8 cellular contexts compared by ENCODE assay signal in the genomic region with DNA sequence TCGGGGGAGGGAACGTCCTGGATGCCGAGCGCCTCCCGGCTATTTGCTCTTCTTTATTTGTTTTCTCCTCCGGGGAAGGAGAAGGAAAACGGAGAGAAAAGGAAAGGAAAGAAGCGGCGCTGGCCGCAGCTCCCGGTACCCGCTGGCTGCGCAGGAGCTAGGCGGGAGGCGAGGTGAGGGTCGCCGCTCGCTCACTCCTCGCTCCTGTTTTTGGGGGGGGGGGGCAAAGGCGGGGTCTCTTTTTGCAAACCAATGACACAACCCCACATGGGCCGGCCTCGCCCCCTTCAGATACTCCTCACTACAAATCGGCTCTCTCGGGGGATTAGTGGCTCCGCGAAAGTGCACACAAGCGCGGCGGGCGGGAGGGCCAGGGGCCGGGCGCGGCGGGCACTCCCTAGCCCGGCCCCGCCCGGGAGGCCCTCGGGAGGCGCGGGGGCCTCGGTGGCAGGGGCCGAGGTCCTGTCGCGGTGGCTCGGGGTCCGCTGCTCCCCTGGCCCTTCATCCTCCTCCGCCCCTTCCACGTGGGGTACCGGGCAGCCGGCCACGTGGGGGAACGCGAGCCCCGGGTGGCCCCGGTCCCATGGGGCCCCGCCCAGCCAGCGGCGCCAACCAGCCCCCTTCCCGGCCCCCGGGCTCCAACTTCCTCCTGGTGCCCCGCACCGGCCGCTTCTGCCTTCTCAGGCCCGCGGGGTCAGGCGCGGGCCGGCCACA. TPM values are rescaled to one million over a fixed set of nuclear protein-coding genes. Genes with fewer than 3 reads are reported as not detected.
DNase-seq lines count a peak whose midpoint lies in the region; ATAC-seq, FAIRE-seq and TF ChIP-seq lines count a peak whose summit lies in the region.

No MANE protein-coding gene starts in this region.

- H3K27me3 Mint-ChIP-seq in activated B cell treated with CpG ODN at 0.5 μM for 24 hours (peaks cover 27% of the 10 kb centered on the region), mesothelial cell of epicardium (ENCODE audit: low read depth) (no peaks in the 10 kb centered on the region)

- peak overlapping the region; percentile 96 for H3K4me2 ChIP-seq in A549

- TF ChIP-seq CTCF in A549 (IDR thresholded peaks at IDR 0.05) (no peak; the same call in 2 of the 3 replicates), activated B cell treated with CpG ODN at 0.5 μM for 24 hours (IDR thresholded peaks at IDR 0.05) (no peak), mesothelial cell of epicardium (IDR thresholded peaks at IDR 0.05; ENCODE audit: unreplicated experiment) (peak; percentile 22), transverse colon (IDR thresholded peaks at IDR 0.05) (peak in 4 of 5 experiments; percentile 47 to 52 (median 48))

- WGBS in A549 (ENCODE audit: missing lambda C conversion rate) = 1% methylated on average over 13 of the region's 68 CpGs
- 2% methylated on average over 52 of the region's 68 CpGs; no CpG with 5 or more reads in 1 of the 2 donors for WGBS in transverse colon (ENCODE audit: low coverage in 1 of 2), 2 donors

- TF ChIP-seq EP300 in A549 (IDR thresholded peaks at IDR 0.05) = no peak
- TF ChIP-seq EP300 in transverse colon (IDR thresholded peaks at IDR 0.05; ENCODE audit: low read depth) = no peak

- H3K27ac Mint-ChIP-seq in activated B cell treated with CpG ODN at 0.5 μM for 24 hours = no peak overlapping the region
- peak overlapping the region; percentile 89 for H3K27ac Mint-ChIP-seq in mesothelial cell of epicardium

- peaks cover 28% of the 10 kb centered on the region for H3K4me1 ChIP-seq in A549
- peaks cover under 1 to 33% (median 23%) of the 10 kb centered on the region in 4 donors for H3K4me1 ChIP-seq in transverse colon

- POLR2A ChIA-PET in A549 (lab: Yijun Ruan, JAX) (interaction anchor here (0.6 to 1.4 kb wide), 12 partner anchors 12 to 625 kb away, joined by 3 to 10 read pairs (median 6); partner anchors contain the start of gene EDRF1), activated B cell treated with CpG ODN at 0.5 μM for 24 hours (lab: Charles Lee) (interaction anchor here (0.6 kb wide), 2 partner anchors 96 to 1043 kb away, joined by 5 to 9 read pairs; no protein-coding TSS in a partner anchor)

- H3K4me3 ChIP-seq in A549 (peak overlapping the region; percentile 92), transverse colon (peak overlapping the region; percentile 79 to 97 (median 94))

- in situ Hi-C loops in G401 (cut with HindIII; ENCODE audit: low sequenced_read_pairs) = no loop called here
- in situ Hi-C loops in transverse colon (cut with MboI; ENCODE audit: low pct_ligation_motif_present in 1 of 4, low pct_unique_long_range_greater_than_20kb in 1 of 4, low sequenced_read_pairs in 3 of 4) = loop anchor here in 1 of 4 donors (25.0 kb wide), 1 partner anchor 99 kb away; no protein-coding TSS in a partner anchor

- FAIRE-seq in A549 (lab: Jason Lieb, UNC) = no peak

- TF ChIP-seq RAD21 in A549 (conservative IDR thresholded peaks at IDR 0.05 in 1 of 2, IDR thresholded peaks at IDR 0.05 in 1 of 2) = peak in 1 of 2 experiments; percentile 75; a peak in 2 of 5 replicates

- no peaks in the 10 kb centered on the region for H3K27me3 ChIP-seq in transverse colon

- ATAC-seq in A549 (peak; percentile 80 to 91), activated B cell treated with CpG ODN at 0.5 μM for 24 hours (ENCODE audit: low read depth) (peak; percentile 64), esophagus mucosa (peak; percentile 86), GM21447 (IDR thresholded peaks at IDR 0.05; ENCODE audit: unreplicated experiment) (no peak)

- intact Hi-C loops in activated B cell treated with CpG ODN at 0.5 μM for 24 hours (cut with micrococcal nuclease) (loop anchor here (1.0 kb wide), 1 partner anchor 97 kb away; no protein-coding TSS in a partner anchor), transverse colon (cut with DNase I; ENCODE audit: low total_unique reads) (no loop called here)

- DNase-seq in A549 (ENCODE audit: low read depth in 1 of 2, low spot score in 1 of 2) (peak; percentile 93 to 94), G401 (ENCODE audit: low spot score) (peak; percentile 71), NCI-H146 treated with DMSO at 0.1 percent for 48 hours (lab: John Stamatoyannopoulos, UW; ENCODE audit: unreplicated experiment) (peak; percentile 76), activated B cell treated with CpG ODN at 0.5 μM for 24 hours (no peak), mesothelial cell of epicardium (ENCODE audit: low spot score in 2 of 2, unreplicated experiment in 2 of 2) (peak; percentile 63 to 74), transverse colon (peak; percentile 72)

- H3K36me3 ChIP-seq in transverse colon = no peaks in the 10 kb centered on the region

- TF ChIP-seq POLR2A in A549 (IDR thresholded peaks at IDR 0.05; ENCODE audit: low read length) = no peak; the same call in none of the 2 replicates
- TF ChIP-seq POLR2A in transverse colon (IDR thresholded peaks at IDR 0.05) = no peak

- CTCF ChIA-PET in A549 (lab: Yijun Ruan, JAX) = interaction anchor here (0.5 to 1.3 kb wide), 8 partner anchors 8 to 604 kb away, joined by 3 to 6 read pairs (median 4); no protein-coding TSS in a partner anchor
- CTCF ChIA-PET in activated B cell treated with CpG ODN at 0.5 μM for 24 hours (lab: Charles Lee) = no interaction called here

- H3K9me3 ChIP-seq in A549 (no peaks in the 10 kb centered on the region), transverse colon (no peaks in the 10 kb centered on the region)

- H3K4me1 Mint-ChIP-seq in activated B cell treated with CpG ODN at 0.5 μM for 24 hours = peaks cover 10% of the 10 kb centered on the region
- H3K4me1 Mint-ChIP-seq in mesothelial cell of epicardium = peaks cover 37% of the 10 kb centered on the region

- H3K27ac ChIP-seq in A549 (peak overlapping the region; percentile 94 to 99), transverse colon (peak overlapping the region; percentile 98 to 99 (median 99))

- H3K36me3 Mint-ChIP-seq in activated B cell treated with CpG ODN at 0.5 μM for 24 hours (ENCODE audit: low read depth) = no peaks in the 10 kb centered on the region
- H3K36me3 Mint-ChIP-seq in mesothelial cell of epicardium = no peaks in the 10 kb centered on the region

- H3K9me3 Mint-ChIP-seq in activated B cell treated with CpG ODN at 0.5 μM for 24 hours = no peaks in the 10 kb centered on the region
- H3K9me3 Mint-ChIP-seq in mesothelial cell of epicardium = no peaks in the 10 kb centered on the region

- H3K4me3 Mint-ChIP-seq in activated B cell treated with CpG ODN at 0.5 μM for 24 hours (peak overlapping the region; percentile 73), mesothelial cell of epicardium (peak overlapping the region; percentile 75)

TF ChIP-seq in A549, 52 proteins besides CTCF, POLR2A, EP300 and RAD21 (continues in another document):
- TF ChIP-seq JUN (IDR thresholded peaks at IDR 0.05) (peak; percentile 56 to 74; a peak in 3 of 5 replicates), E2F6 (IDR thresholded peaks at IDR 0.05; ENCODE audit: borderline replicate concordance, low read depth) (no peak), MAX (IDR thresholded peaks at IDR 0.05) (peak; percentile 91), KDM1A (IDR thresholded peaks at IDR 0.05; ENCODE audit: low read depth) (no peak), PHF8 (IDR thresholded peaks at IDR 0.05; ENCODE audit: borderline replicate concordance, low read depth) (peak; percentile 45; the same call in 1 of the 2 replicates), MYC (IDR thresholded peaks at IDR 0.05; ENCODE audit: borderline replicate concordance, low read length) (peak; percentile 93), CHD4 (IDR thresholded peaks at IDR 0.05; ENCODE audit: borderline replicate concordance) (no peak), EHF (CRISPR knock-in tag; IDR thresholded peaks at IDR 0.05) (0 out of 2 replicates have a peak, but pooled peaks have one; percentile 60)
- TF ChIP-seq, protein P1, sequence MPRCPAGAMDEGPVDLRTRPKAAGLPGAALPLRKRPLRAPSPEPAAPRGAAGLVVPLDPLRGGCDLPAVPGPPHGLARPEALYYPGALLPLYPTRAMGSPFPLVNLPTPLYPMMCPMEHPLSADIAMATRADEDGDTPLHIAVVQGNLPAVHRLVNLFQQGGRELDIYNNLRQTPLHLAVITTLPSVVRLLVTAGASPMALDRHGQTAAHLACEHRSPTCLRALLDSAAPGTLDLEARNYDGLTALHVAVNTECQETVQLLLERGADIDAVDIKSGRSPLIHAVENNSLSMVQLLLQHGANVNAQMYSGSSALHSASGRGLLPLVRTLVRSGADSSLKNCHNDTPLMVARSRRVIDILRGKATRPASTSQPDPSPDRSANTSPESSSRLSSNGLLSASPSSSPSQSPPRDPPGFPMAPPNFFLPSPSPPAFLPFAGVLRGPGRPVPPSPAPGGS (IDR thresholded peaks at IDR 0.05) = peak; percentile 77; the same call in 2 of the 3 replicates
- TF ChIP-seq, protein P2, sequence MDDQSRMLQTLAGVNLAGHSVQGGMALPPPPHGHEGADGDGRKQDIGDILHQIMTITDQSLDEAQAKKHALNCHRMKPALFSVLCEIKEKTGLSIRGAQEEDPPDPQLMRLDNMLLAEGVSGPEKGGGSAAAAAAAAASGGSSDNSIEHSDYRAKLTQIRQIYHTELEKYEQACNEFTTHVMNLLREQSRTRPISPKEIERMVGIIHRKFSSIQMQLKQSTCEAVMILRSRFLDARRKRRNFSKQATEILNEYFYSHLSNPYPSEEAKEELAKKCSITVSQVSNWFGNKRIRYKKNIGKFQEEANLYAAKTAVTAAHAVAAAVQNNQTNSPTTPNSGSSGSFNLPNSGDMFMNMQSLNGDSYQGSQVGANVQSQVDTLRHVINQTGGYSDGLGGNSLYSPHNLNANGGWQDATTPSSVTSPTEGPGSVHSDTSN (IDR thresholded peaks at IDR 0.05) = 0 out of 2 replicates have a peak, but pooled peaks have one; percentile 11

RNA-seq across cellular contexts. Expression of gene CTBP2, which starts 0.7 kb away (rescaled TPM):
- 77.2 and 78.9 TPM in 2 replicates for polyA plus RNA-seq in A549 (2011; rRNA removed)
- polyA plus RNA-seq in A549 (2012; cell fraction: cytosol; rRNA removed) = 117 and 122 TPM in 2 replicates
- 161 and 190 TPM in 2 replicates for polyA plus RNA-seq in A549 (2012; cell fraction: nucleus; rRNA removed)
- 74.9 to 82.4 TPM (median 77.0 TPM) in 3 replicates for polyA plus RNA-seq in A549 (2017; fragmentation: RNase III; extraction: RNeasy Plus Mini Kit Qiagen cat#74134 plus additional on column Dnase treatment)
- polyA minus RNA-seq in A549 (2011; rRNA and poly(A)+ RNA removed) = 146 and 154 TPM in 2 replicates
- 85.3 and 98.5 TPM in 2 replicates for total RNA-seq in G401 (2014; rRNA removed; shearing (Covaris generic))
- 0.29 and 0.42 TPM in 2 replicates for total RNA-seq in activated B cell treated with CpG ODN at 0.5 μM for 24 hours
- total RNA-seq in esophagus mucosa = 46.7 TPM
- total RNA-seq in mesothelial cell of epicardium = 115 to 122 TPM (median 121 TPM) in 3 replicates
- 100 to 1,000 TPM in 1 of 4 donors, 10 to 100 TPM in 3; 71.9 to 247 (median 98.4) TPM for total RNA-seq in transverse colon

Comparison
In these comparisons a context has a peak if more than half of its experiments do, and no peak if none do; other contexts are left out.
1. CTCF ChIP-seq: peak in mesothelial cell of epicardium (single experiment) and transverse colon (4 of 5); none in A549 (single experiment) and activated B cell treated with CpG ODN at 0.5 μM for 24 hours (single experiment).
2. RNA of gene CTBP2, which starts 0.7 kb away (total RNA-seq): 115 to 122 TPM in mesothelial cell of epicardium, 71.9 to 247 TPM in transverse colon, 85.3 to 98.5 TPM in G401 and 46.7 TPM in esophagus mucosa (single experiment); 0.29 to 0.42 TPM in activated B cell treated with CpG ODN at 0.5 μM for 24 hours; every median in the first group is over 10 times any median in the second.